ENCODE assay signal across 8 cellular contexts in genomic region chr7:11557627-11558026, GRCh38.
A peak's percentile ranks its signal among the peaks of the same experiment; 100 is the strongest.
DNase-seq lines count a peak whose midpoint lies in the region; FAIRE-seq and TF ChIP-seq lines count a peak whose summit lies in the region.

No MANE protein-coding gene starts in this region.

- H3K27me3 ChIP-seq in bronchial epithelial cell (ENCODE audit: control insufficient read depth, insufficient read depth, low read length) (no peaks in the 10 kb centered on the region), suprapubic skin (no peaks in the 10 kb centered on the region)

- TF ChIP-seq EP300 in suprapubic skin (IDR thresholded peaks at IDR 0.05): no peak

- FAIRE-seq in bronchial epithelial cell (lab: Jason Lieb, UNC): peak; percentile 97

- no peaks in the 10 kb centered on the region for H3K4me1 Mint-ChIP-seq in progenitor cell of endocrine pancreas (ENCODE audit: low read depth)

- H3K36me3 ChIP-seq in bronchial epithelial cell (ENCODE audit: control insufficient read depth, insufficient read depth, low read length) (no peaks in the 10 kb centered on the region), suprapubic skin (no peaks in the 10 kb centered on the region)

- no peaks in the 10 kb centered on the region for H3K27me3 Mint-ChIP-seq in progenitor cell of endocrine pancreas

- H3K27ac Mint-ChIP-seq in progenitor cell of endocrine pancreas: no peak overlapping the region

- no peaks in the 10 kb centered on the region for H3K4me1 ChIP-seq in suprapubic skin

- H3K4me3 Mint-ChIP-seq in progenitor cell of endocrine pancreas (ENCODE audit: low read depth): no peak overlapping the region

- DNase-seq in HCEC 1CT: peak; percentile 65
- peak; percentile 20 for DNase-seq in LoVo (ENCODE audit: low spot score)
- peak; percentile 84 for DNase-seq in bronchial epithelial cell (ENCODE audit: low read depth)
- DNase-seq in progenitor cell of endocrine pancreas (ENCODE audit: low spot score, unreplicated experiment): no peak
- DNase-seq in HK-2 (ENCODE audit: unreplicated experiment): no peak
- no peak for DNase-seq in suprapubic skin (ENCODE audit: low spot score in 2 of 2)
- DNase-seq in T-helper 9 cell: no peak

- H3K9me3 ChIP-seq in suprapubic skin: no peaks in the 10 kb centered on the region

- no peaks in the 10 kb centered on the region for H3K36me3 Mint-ChIP-seq in progenitor cell of endocrine pancreas (ENCODE audit: insufficient read depth)

- H3K4me3 ChIP-seq in GM12875 (ENCODE audit: low read depth, low read length): no peak overlapping the region
- H3K4me3 ChIP-seq in bronchial epithelial cell (ENCODE audit: low read depth, low read length): no peak overlapping the region
- H3K4me3 ChIP-seq in suprapubic skin: no peak overlapping the region

- H3K27ac ChIP-seq in suprapubic skin: no peak overlapping the region

- 57% methylated on average over 2 of the region's 2 CpGs for WGBS in suprapubic skin

- TF ChIP-seq CTCF in GM12875 (IDR thresholded peaks at IDR 0.05; ENCODE audit: borderline replicate concordance, insufficient read depth, low read depth, low read length) (peak; percentile 42; the same call in 1 of the 2 replicates), bronchial epithelial cell (IDR thresholded peaks at IDR 0.05; ENCODE audit: insufficient read depth, low read length, severe bottlenecking) (peak; percentile 72), progenitor cell of endocrine pancreas (IDR thresholded peaks at IDR 0.05; ENCODE audit: unreplicated experiment) (peak; percentile 21), suprapubic skin (IDR thresholded peaks at IDR 0.05) (no peak)

- no peaks in the 10 kb centered on the region for H3K9me3 Mint-ChIP-seq in progenitor cell of endocrine pancreas (ENCODE audit: low read depth)

- TF ChIP-seq POLR2A in suprapubic skin (IDR thresholded peaks at IDR 0.05): no peak

Comparison
In these comparisons a context has a peak if more than half of its experiments do, and no peak if none do; other contexts are left out.
1. CTCF ChIP-seq: peak in GM12875 (single experiment), bronchial epithelial cell (single experiment) and progenitor cell of endocrine pancreas (single experiment); none in suprapubic skin (0 of 2).
2. DNase-seq: peak in HCEC 1CT (single experiment), LoVo (single experiment) and bronchial epithelial cell (single experiment); none in progenitor cell of endocrine pancreas (single experiment), HK-2 (single experiment), suprapubic skin (0 of 2) and T-helper 9 cell (single experiment).